Comparison of ENCODE assay signal across 14 cellular contexts in genomic region chr4:173990879-173991231, GRCh38.
DNase-seq lines count a peak whose midpoint lies in the region; ATAC-seq and TF ChIP-seq lines count a peak whose summit lies in the region.
"Had no signal": no experiment of that assay in that cellular context is flagged by ENCODE, and none has a peak within 500 bp of the region (broad histone marks: within the 10 kb centered on the region; RNA-seq: fewer than 3 reads in every experiment).

No MANE protein-coding gene starts in this region.

- TF ChIP-seq CTCF in upper lobe of left lung (IDR thresholded peaks at IDR 0.05) (no peak), upper lobe of right lung (IDR thresholded peaks at IDR 0.05) (no peak)

- H3K4me3 ChIP-seq in mesenchymal stem cell (ENCODE audit: insufficient read depth in 1 of 2, low read depth in 1 of 2, low read length in 2 of 2) (no peak overlapping the region), upper lobe of left lung (no peak overlapping the region), upper lobe of right lung (no peak overlapping the region)
- H3K4me3 ChIP-seq: lung had no signal

- peak; percentile 85 for ATAC-seq in SK-N-SH treated with all-trans-retinoic acid at 6 μM for 48 hours
- ATAC-seq in Right ventricle myocardium superior (ENCODE audit: poor library complexity) = peak; percentile 98
- ATAC-seq in upper lobe of left lung (ENCODE audit: low FRiP score in 2 of 2) = peak; percentile 21 to 57
- no peak for ATAC-seq in GM21381 (IDR thresholded peaks at IDR 0.05; ENCODE audit: unreplicated experiment)
- no peak for ATAC-seq in upper lobe of right lung

- WGBS in mesenchymal stem cell = 2% methylated on average over 3 of the region's 9 CpGs
- WGBS in upper lobe of left lung, 2 donors = 45 to 54% methylated on average over 9 of the region's 9 CpGs

- no peak overlapping the region for H4K8ac ChIP-seq in mesenchymal stem cell (ENCODE audit: low read length)

- DNase-seq in Right ventricle myocardium superior (peak; percentile 84), mesenchymal stem cell (peak; percentile 87), upper lobe of left lung (peak in 1 of 2 donors; percentile 10), upper lobe of right lung (no peak), retina (no peak)
- DNase-seq: activated T-cell treated with anti-CD3 and anti-CD28 coated beads, Interleukin-2, amount 50 U/mL, for 48 hours; C1 segment of cervical spinal cord; DMS79; H9; KG1; NCI-H1694 had no signal

- no peak overlapping the region for H2BK5ac ChIP-seq in mesenchymal stem cell (ENCODE audit: low read depth, low read length, poor library complexity, severe bottlenecking)

- H2AFZ ChIP-seq in mesenchymal stem cell (ENCODE audit: low read depth, low read length) = no peak overlapping the region

- no peak for TF ChIP-seq POLR2A in upper lobe of left lung (IDR thresholded peaks at IDR 0.05)

- H3K9ac ChIP-seq in mesenchymal stem cell (ENCODE audit: low read length) = no peak overlapping the region

- H2AK5ac ChIP-seq in mesenchymal stem cell (ENCODE audit: low read length, severe bottlenecking) = no peak overlapping the region

- no peak overlapping the region for H3K4me2 ChIP-seq in mesenchymal stem cell (ENCODE audit: low read length, poor library complexity, severe bottlenecking)

- H3K4ac ChIP-seq in mesenchymal stem cell (ENCODE audit: low read depth in 1 of 2, low read length in 2 of 2) = no peak overlapping the region

- H3K27me3 ChIP-seq in mesenchymal stem cell (ENCODE audit: control insufficient read depth in 1 of 2, insufficient read depth in 1 of 2, low read length in 2 of 2) (no peaks in the 10 kb centered on the region), upper lobe of left lung (no peaks in the 10 kb centered on the region), upper lobe of right lung (peaks cover 7% of the 10 kb centered on the region)

- no peak overlapping the region for H4K91ac ChIP-seq in mesenchymal stem cell (ENCODE audit: low read length)

- H2BK120ac ChIP-seq in mesenchymal stem cell (ENCODE audit: low read depth, low read length) = no peak overlapping the region

- intact Hi-C loops in Right ventricle myocardium superior (cut with DNase I) = loop anchor here (2.0 kb wide), 1 partner anchor 484 kb away; no protein-coding TSS in a partner anchor
- intact Hi-C loops in upper lobe of right lung (cut with DNase I) = no loop called here

- no peak overlapping the region for H3K14ac ChIP-seq in mesenchymal stem cell (ENCODE audit: low read length in 2 of 2)

- H3K27ac ChIP-seq in mesenchymal stem cell (ENCODE audit: low read length, poor library complexity, severe bottlenecking) (no peak overlapping the region), upper lobe of left lung (no peak overlapping the region), upper lobe of right lung (no peak overlapping the region)

- peak overlapping the region in 1 of 2 experiments; percentile 14 for H2BK12ac ChIP-seq in mesenchymal stem cell (ENCODE audit: low read length in 2 of 2)

- H2BK15ac ChIP-seq in mesenchymal stem cell (ENCODE audit: low read depth, poor library complexity, severe bottlenecking) = no peak overlapping the region

- H3K4me1 ChIP-seq in mesenchymal stem cell (ENCODE audit: control insufficient read depth, insufficient read depth, low read depth, low read length) = no peaks in the 10 kb centered on the region
- H3K4me1 ChIP-seq in upper lobe of left lung = peaks cover 0 to 5% (median 0%) of the 10 kb centered on the region in 4 donors
- H3K4me1 ChIP-seq in upper lobe of right lung = no peaks in the 10 kb centered on the region

- no peaks in the 10 kb centered on the region for H3K79me1 ChIP-seq in mesenchymal stem cell (replicated peaks; ENCODE audit: low read length, poor library complexity, severe bottlenecking)

- H3K36me3 ChIP-seq in mesenchymal stem cell (ENCODE audit: control insufficient read depth in 1 of 2, insufficient read depth in 2 of 2, low read depth in 1 of 2, low read length in 2 of 2) (no peaks in the 10 kb centered on the region), upper lobe of left lung (no peaks in the 10 kb centered on the region), upper lobe of right lung (no peaks in the 10 kb centered on the region)

- H3K18ac ChIP-seq in mesenchymal stem cell (ENCODE audit: low read depth in 1 of 2, low read length in 2 of 2) = no peak overlapping the region

- TF ChIP-seq EP300 in upper lobe of left lung (IDR thresholded peaks at IDR 0.05) = no peak

- H3K9me3 ChIP-seq in mesenchymal stem cell (ENCODE audit: control insufficient read depth, low read length) (no peaks in the 10 kb centered on the region), upper lobe of left lung (no peaks in the 10 kb centered on the region), upper lobe of right lung (no peaks in the 10 kb centered on the region)

- no peak overlapping the region for H3K23ac ChIP-seq in mesenchymal stem cell (ENCODE audit: low read length in 2 of 2)

TF ChIP-seq in SK-N-SH treated with all-trans-retinoic acid at 6 μM for 48 hours, 23 proteins besides CTCF, POLR2A, EP300 and RAD21:
- no peak for TF ChIP-seq ESRRG (CRISPR knock-in tag; IDR thresholded peaks at IDR 0.05)
- peak; percentile 73 for TF ChIP-seq TCF4 (CRISPR knock-in tag; IDR thresholded peaks at IDR 0.05; ENCODE audit: borderline replicate concordance)
- no peak for TF ChIP-seq CSDC2 (CRISPR knock-in tag; IDR thresholded peaks at IDR 0.05)
- peak; percentile 73 for TF ChIP-seq TSHZ2 (CRISPR knock-in tag; IDR thresholded peaks at IDR 0.05)

Comparison
In these comparisons a context has a peak if more than half of its experiments do, and no peak if none do; other contexts are left out.
1. ATAC-seq: peak in SK-N-SH treated with all-trans-retinoic acid at 6 μM for 48 hours (single experiment), Right ventricle myocardium superior (single experiment) and upper lobe of left lung (2 of 2); none in GM21381 (single experiment) and upper lobe of right lung (single experiment).
2. DNase-seq: peak in Right ventricle myocardium superior (single experiment) and mesenchymal stem cell (single experiment); none in upper lobe of right lung (single experiment) and retina (single experiment).